ENCODE assay signal across 21 cellular contexts in the genomic region with DNA sequence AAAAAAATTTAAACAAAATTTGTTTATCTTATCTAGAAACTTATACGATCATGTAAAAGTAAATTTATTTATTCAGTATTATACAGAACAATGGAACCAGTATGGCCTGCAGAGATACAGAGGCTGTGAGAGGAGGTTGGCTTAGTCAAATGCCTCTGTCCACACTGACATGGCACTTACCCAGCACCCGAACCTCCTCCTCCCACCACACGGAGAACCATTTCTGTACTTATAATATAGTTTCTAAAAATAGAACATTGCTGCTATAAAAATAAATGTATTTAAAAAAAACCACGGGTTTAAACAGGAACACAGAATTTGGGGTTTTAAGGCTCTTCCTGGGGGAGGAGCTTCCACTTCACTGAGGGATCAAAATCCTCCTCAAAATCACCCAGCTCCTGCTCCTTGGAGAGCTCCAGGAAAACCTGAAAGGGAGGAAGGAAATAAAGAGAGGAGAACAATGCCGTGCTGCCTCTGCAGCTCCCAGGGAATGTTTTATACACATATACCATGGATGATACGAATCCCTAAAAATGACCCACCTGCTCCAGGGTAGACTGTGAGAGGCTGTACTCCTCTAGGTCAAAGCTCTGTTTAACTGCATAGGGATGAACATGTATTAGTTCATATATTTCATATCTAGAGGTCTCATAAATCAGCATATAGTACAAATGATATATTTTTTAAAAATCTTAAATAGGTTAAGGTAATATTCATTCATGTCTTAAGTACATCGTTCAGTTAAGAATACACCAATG.
A peak's percentile ranks its signal among the peaks of the same experiment; 100 is the strongest.
DNase-seq lines count a peak whose midpoint lies in the region; ATAC-seq, FAIRE-seq and TF ChIP-seq lines count a peak whose summit lies in the region.
"Had no signal": no experiment of that assay in that cellular context is flagged by ENCODE, and none has a peak within 500 bp of the region (broad histone marks: within the 10 kb centered on the region; RNA-seq: fewer than 3 reads in every experiment).

No MANE protein-coding gene starts in this region.

- no peak overlapping the region for H3K4me3 Mint-ChIP-seq in type B pancreatic cell
- H3K4me3 Mint-ChIP-seq: CD8-positive, alpha-beta memory T cell had no signal

- H3K27me3 ChIP-seq in SK-N-SH (ENCODE audit: insufficient read depth): no peaks in the 10 kb centered on the region
- H3K27me3 ChIP-seq in KMS-11 (ENCODE audit: insufficient read depth, low read depth): no peaks in the 10 kb centered on the region

- H3K27me3 Mint-ChIP-seq in type B pancreatic cell: peaks cover 5% of the 10 kb centered on the region

- H2AFZ ChIP-seq in SK-N-SH (ENCODE audit: low read depth): no peak overlapping the region
- H2AFZ ChIP-seq in KMS-11 (ENCODE audit: low read depth): peak overlapping the region; percentile 44; the same call in 1 of the 2 replicates

- DNase-seq in SK-N-SH (no peak), NOMO-1 treated with DMSO at 0.1 percent for 48 hours (lab: John Stamatoyannopoulos, UW; ENCODE audit: unreplicated experiment) (peak; percentile 47), type B pancreatic cell (ENCODE audit: extremely low spot score, unreplicated experiment) (no peak), NCI-H2029 treated with DMSO at 0.1 percent for 48 hours (lab: John Stamatoyannopoulos, UW) (no peak)
- DNase-seq in activated CD8-positive, alpha-beta memory T cell treated with anti-CD3 and anti-CD28 coated beads, Interleukin-2, amount 50 U/mL, for 48 hours: no peak
- DNase-seq: CD8-positive, alpha-beta memory T cell; DMS79 treated with DMSO at 0.1 percent for 48 hours; H7; KG1; NCI-H2171; NCI-H526; NK-92 treated with Interleukin-12 subunit alpha and Interleukin-12 subunit beta, amount 100 ng/mL, for 24 hours; T-helper 1 cell; T-helper 9 cell had no signal

- no peak for TF ChIP-seq RAD21 in SK-N-SH (IDR thresholded peaks at IDR 0.05; ENCODE audit: low read length)

- H3K4me2 ChIP-seq in SK-N-SH (no peak overlapping the region), KMS-11 (peak overlapping the region; percentile 52)
- H3K4me2 ChIP-seq: A549 had no signal

- no peaks in the 10 kb centered on the region for H3F3A ChIP-seq in SK-N-SH (replicated peaks; ENCODE audit: insufficient read depth)

- H3K36me3 Mint-ChIP-seq in type B pancreatic cell: no peaks in the 10 kb centered on the region
- H3K36me3 Mint-ChIP-seq: CD8-positive, alpha-beta memory T cell had no signal

- H3K36me3 ChIP-seq in SK-N-SH (replicated peaks in 1 of 2; ENCODE audit: control insufficient read depth in 1 of 2, insufficient read depth in 2 of 2, low read length in 1 of 2) (no peaks in the 10 kb centered on the region), KMS-11 (ENCODE audit: insufficient read depth) (no peaks in the 10 kb centered on the region)

- no peak overlapping the region for H3K9ac ChIP-seq in SK-N-SH
- no peak overlapping the region for H3K9ac ChIP-seq in KMS-11

- CTCF ChIA-PET in SK-N-SH (lab: Yijun Ruan, JAX): interaction anchor here (0.5 to 1.0 kb wide), 3 partner anchors 9 to 1489 kb away, joined by 3 to 4 read pairs (median 3); no protein-coding TSS in a partner anchor

- no peaks in the 10 kb centered on the region; a peak in 1 of 4 replicates for H3K4me1 ChIP-seq in SK-N-SH (ENCODE audit: control insufficient read depth in 1 of 2, insufficient read depth in 2 of 2, low read depth in 1 of 2, low read length in 1 of 2)
- peaks cover 27% of the 10 kb centered on the region for H3K4me1 ChIP-seq in KMS-11 (ENCODE audit: low read depth, poor library complexity, severe bottlenecking)
- H3K4me1 ChIP-seq: A549 had no signal

- H3K79me2 ChIP-seq in SK-N-SH (ENCODE audit: insufficient read depth) (no peaks in the 10 kb centered on the region), KMS-11 (ENCODE audit: insufficient read depth, low read depth) (no peaks in the 10 kb centered on the region)

- no peak overlapping the region for H3K27ac ChIP-seq in SK-N-SH (ENCODE audit: low read depth in 2 of 2, low read length in 1 of 2)
- peak overlapping the region; percentile 20; the same call in 1 of the 2 replicates for H3K27ac ChIP-seq in KMS-11
- H3K27ac ChIP-seq: A549, SK-N-MC had no signal

- 8% methylated on average over 7 of the region's 7 CpGs for WGBS in SK-N-SH (ENCODE audit: low lambda C conversion rate)

- ATAC-seq in SK-N-SH treated with all-trans-retinoic acid at 6 μM for 48 hours: peak; percentile 52; the same call in 2 of the 3 replicates
- ATAC-seq: Panc1 had no signal

- TF ChIP-seq CTCF in SK-N-SH (IDR thresholded peaks at IDR 0.05): no peak
- no peak for TF ChIP-seq CTCF in KMS-11 (conservative IDR thresholded peaks at IDR 0.05; ENCODE audit: low read depth, low read length)
- no peak for TF ChIP-seq CTCF in type B pancreatic cell (conservative IDR thresholded peaks at IDR 0.05)

- no peak overlapping the region for H3K27ac Mint-ChIP-seq in type B pancreatic cell
- H3K27ac Mint-ChIP-seq: CD8-positive, alpha-beta memory T cell had no signal

- H3K4me3 ChIP-seq in SK-N-SH (ENCODE audit: low read depth in 2 of 2, low read length in 1 of 2) (no peak overlapping the region), KMS-11 (IDR thresholded peaks at IDR 0.05; ENCODE audit: insufficient read depth, low read depth, low read length) (no peak overlapping the region)
- H3K4me3 ChIP-seq: A549, SK-N-MC had no signal

- FAIRE-seq in endometrium (lab: Jason Lieb, UNC): peak; percentile 48
- FAIRE-seq: A549, HepG2 had no signal

- no peaks in the 10 kb centered on the region for H3K9me3 Mint-ChIP-seq in type B pancreatic cell

- peaks cover 7% of the 10 kb centered on the region for H3K4me1 Mint-ChIP-seq in type B pancreatic cell (ENCODE audit: unreplicated experiment)
- H3K4me1 Mint-ChIP-seq: CD8-positive, alpha-beta memory T cell had no signal

- no peak for TF ChIP-seq EP300 in SK-N-SH (IDR thresholded peaks at IDR 0.05; ENCODE audit: borderline replicate concordance in 1 of 2, low read depth in 1 of 2, low read length in 1 of 2)

- POLR2A ChIA-PET in SK-N-SH (lab: Yijun Ruan, JAX): no interaction called here

- H4K20me1 ChIP-seq in SK-N-SH (ENCODE audit: insufficient read depth) (no peaks in the 10 kb centered on the region), KMS-11 (ENCODE audit: insufficient read depth) (no peaks in the 10 kb centered on the region)

- no peaks in the 10 kb centered on the region for H3K9me3 ChIP-seq in SK-N-SH
- H3K9me3 ChIP-seq: A549 had no signal

- no peaks in the 10 kb centered on the region for H3K9me2 ChIP-seq in SK-N-SH

TF ChIP-seq in SK-N-SH treated with all-trans-retinoic acid at 6 μM for 48 hours, 23 proteins besides CTCF, POLR2A, EP300 and RAD21 (continues in another document):
- no peak for TF ChIP-seq CSDC2 (CRISPR knock-in tag; IDR thresholded peaks at IDR 0.05)
- TF ChIP-seq RARB (CRISPR knock-in tag; IDR thresholded peaks at IDR 0.05): no peak
- TF ChIP-seq, protein P1, sequence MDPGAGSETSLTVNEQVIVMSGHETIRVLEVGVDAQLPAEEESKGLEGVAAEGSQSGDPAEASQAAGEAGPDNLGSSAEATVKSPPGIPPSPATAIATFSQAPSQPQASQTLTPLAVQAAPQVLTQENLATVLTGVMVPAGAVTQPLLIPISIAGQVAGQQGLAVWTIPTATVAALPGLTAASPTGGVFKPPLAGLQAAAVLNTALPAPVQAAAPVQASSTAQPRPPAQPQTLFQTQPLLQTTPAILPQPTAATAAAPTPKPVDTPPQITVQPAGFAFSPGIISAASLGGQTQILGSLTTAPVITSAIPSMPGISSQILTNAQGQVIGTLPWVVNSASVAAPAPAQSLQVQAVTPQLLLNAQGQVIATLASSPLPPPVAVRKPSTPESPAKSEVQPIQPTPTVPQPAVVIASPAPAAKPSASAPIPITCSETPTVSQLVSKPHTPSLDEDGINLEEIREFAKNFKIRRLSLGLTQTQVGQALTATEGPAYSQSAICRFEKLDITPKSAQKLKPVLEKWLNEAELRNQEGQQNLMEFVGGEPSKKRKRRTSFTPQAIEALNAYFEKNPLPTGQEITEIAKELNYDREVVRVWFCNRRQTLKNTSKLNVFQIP (CRISPR knock-in tag; IDR thresholded peaks at IDR 0.05; ENCODE audit: borderline replicate concordance, low read depth): no peak
- TF ChIP-seq ZNF8 (CRISPR knock-in tag; IDR thresholded peaks at IDR 0.05): no peak

TF ChIP-seq in SK-N-SH, 30 proteins besides CTCF, POLR2A, EP300 and RAD21:
- no peak for TF ChIP-seq SIN3A (IDR thresholded peaks at IDR 0.05; ENCODE audit: borderline replicate concordance, low read depth, low read length)
